Comparison of ENCODE assay signal across 1 cellular context in genomic region chr9:121322737-121323448, GRCh38.
TF ChIP-seq lines count a peak whose summit lies in the region.

No MANE protein-coding gene starts in this region.

TF ChIP-seq in HepG2, 621 proteins besides CTCF, POLR2A, EP300 and RAD21 (continued from another document):
- TF ChIP-seq, protein P1, sequence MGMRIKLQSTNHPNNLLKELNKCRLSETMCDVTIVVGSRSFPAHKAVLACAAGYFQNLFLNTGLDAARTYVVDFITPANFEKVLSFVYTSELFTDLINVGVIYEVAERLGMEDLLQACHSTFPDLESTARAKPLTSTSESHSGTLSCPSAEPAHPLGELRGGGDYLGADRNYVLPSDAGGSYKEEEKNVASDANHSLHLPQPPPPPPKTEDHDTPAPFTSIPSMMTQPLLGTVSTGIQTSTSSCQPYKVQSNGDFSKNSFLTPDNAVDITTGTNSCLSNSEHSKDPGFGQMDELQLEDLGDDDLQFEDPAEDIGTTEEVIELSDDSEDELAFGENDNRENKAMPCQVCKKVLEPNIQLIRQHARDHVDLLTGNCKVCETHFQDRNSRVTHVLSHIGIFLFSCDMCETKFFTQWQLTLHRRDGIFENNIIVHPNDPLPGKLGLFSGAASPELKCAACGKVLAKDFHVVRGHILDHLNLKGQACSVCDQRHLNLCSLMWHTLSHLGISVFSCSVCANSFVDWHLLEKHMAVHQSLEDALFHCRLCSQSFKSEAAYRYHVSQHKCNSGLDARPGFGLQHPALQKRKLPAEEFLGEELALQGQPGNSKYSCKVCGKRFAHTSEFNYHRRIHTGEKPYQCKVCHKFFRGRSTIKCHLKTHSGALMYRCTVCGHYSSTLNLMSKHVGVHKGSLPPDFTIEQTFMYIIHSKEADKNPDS (CRISPR knock-in tag; IDR thresholded peaks at IDR 0.05): no peak
- TF ChIP-seq GTF2F1 (IDR thresholded peaks at IDR 0.05; ENCODE audit: low read length): no peak
- peak; percentile 28; the same call in 1 of the 2 replicates for TF ChIP-seq ARID5B (CRISPR knock-in tag; IDR thresholded peaks at IDR 0.05)
- no peak for TF ChIP-seq ZNF263 (CRISPR knock-in tag; IDR thresholded peaks at IDR 0.05)
- TF ChIP-seq TP53 (CRISPR knock-in tag; conservative IDR thresholded peaks at IDR 0.05): 0 out of 2 replicates have a peak, but pooled peaks have one; percentile 29
- TF ChIP-seq ZFP91 (CRISPR knock-in tag; IDR thresholded peaks at IDR 0.05; ENCODE audit: borderline replicate concordance): 0 out of 2 replicates have a peak, but pooled peaks have one; percentile 16
- TF ChIP-seq ZNF224 (CRISPR knock-in tag; IDR thresholded peaks at IDR 0.05): no peak
- TF ChIP-seq NFIB (CRISPR knock-in tag; IDR thresholded peaks at IDR 0.05; ENCODE audit: borderline replicate concordance): no peak
- TF ChIP-seq ASH2L (IDR thresholded peaks at IDR 0.05; ENCODE audit: insufficient read length, low read depth, low read length): no peak
- TF ChIP-seq ZNF501 (CRISPR knock-in tag; IDR thresholded peaks at IDR 0.05): peak; percentile 67; the same call in 1 of the 2 replicates
- no peak for TF ChIP-seq ZNF12 (CRISPR knock-in tag; IDR thresholded peaks at IDR 0.05)
- TF ChIP-seq, protein P2, sequence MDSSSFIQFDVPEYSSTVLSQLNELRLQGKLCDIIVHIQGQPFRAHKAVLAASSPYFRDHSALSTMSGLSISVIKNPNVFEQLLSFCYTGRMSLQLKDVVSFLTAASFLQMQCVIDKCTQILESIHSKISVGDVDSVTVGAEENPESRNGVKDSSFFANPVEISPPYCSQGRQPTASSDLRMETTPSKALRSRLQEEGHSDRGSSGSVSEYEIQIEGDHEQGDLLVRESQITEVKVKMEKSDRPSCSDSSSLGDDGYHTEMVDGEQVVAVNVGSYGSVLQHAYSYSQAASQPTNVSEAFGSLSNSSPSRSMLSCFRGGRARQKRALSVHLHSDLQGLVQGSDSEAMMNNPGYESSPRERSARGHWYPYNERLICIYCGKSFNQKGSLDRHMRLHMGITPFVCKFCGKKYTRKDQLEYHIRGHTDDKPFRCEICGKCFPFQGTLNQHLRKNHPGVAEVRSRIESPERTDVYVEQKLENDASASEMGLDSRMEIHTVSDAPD (CRISPR knock-in tag; IDR thresholded peaks at IDR 0.05): no peak
- no peak for TF ChIP-seq ZNF569 (CRISPR knock-in tag; IDR thresholded peaks at IDR 0.05; ENCODE audit: borderline replicate concordance)
- TF ChIP-seq, protein P3, sequence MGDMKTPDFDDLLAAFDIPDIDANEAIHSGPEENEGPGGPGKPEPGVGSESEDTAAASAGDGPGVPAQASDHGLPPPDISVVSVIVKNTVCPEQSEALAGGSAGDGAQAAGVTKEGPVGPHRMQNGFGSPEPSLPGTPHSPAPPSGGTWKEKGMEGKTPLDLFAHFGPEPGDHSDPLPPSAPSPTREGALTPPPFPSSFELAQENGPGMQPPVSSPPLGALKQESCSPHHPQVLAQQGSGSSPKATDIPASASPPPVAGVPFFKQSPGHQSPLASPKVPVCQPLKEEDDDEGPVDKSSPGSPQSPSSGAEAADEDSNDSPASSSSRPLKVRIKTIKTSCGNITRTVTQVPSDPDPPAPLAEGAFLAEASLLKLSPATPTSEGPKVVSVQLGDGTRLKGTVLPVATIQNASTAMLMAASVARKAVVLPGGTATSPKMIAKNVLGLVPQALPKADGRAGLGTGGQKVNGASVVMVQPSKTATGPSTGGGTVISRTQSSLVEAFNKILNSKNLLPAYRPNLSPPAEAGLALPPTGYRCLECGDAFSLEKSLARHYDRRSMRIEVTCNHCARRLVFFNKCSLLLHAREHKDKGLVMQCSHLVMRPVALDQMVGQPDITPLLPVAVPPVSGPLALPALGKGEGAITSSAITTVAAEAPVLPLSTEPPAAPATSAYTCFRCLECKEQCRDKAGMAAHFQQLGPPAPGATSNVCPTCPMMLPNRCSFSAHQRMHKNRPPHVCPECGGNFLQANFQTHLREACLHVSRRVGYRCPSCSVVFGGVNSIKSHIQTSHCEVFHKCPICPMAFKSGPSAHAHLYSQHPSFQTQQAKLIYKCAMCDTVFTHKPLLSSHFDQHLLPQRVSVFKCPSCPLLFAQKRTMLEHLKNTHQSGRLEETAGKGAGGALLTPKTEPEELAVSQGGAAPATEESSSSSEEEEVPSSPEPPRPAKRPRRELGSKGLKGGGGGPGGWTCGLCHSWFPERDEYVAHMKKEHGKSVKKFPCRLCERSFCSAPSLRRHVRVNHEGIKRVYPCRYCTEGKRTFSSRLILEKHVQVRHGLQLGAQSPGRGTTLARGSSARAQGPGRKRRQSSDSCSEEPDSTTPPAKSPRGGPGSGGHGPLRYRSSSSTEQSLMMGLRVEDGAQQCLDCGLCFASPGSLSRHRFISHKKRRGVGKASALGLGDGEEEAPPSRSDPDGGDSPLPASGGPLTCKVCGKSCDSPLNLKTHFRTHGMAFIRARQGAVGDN (CRISPR knock-in tag; IDR thresholded peaks at IDR 0.05): peak; percentile 42; the same call in 1 of the 2 replicates
- TF ChIP-seq TSC22D2 (CRISPR knock-in tag; IDR thresholded peaks at IDR 0.05; ENCODE audit: borderline replicate concordance): no peak
- no peak for TF ChIP-seq ETV5 (CRISPR knock-in tag; IDR thresholded peaks at IDR 0.05; ENCODE audit: borderline replicate concordance)
- TF ChIP-seq, protein P4, sequence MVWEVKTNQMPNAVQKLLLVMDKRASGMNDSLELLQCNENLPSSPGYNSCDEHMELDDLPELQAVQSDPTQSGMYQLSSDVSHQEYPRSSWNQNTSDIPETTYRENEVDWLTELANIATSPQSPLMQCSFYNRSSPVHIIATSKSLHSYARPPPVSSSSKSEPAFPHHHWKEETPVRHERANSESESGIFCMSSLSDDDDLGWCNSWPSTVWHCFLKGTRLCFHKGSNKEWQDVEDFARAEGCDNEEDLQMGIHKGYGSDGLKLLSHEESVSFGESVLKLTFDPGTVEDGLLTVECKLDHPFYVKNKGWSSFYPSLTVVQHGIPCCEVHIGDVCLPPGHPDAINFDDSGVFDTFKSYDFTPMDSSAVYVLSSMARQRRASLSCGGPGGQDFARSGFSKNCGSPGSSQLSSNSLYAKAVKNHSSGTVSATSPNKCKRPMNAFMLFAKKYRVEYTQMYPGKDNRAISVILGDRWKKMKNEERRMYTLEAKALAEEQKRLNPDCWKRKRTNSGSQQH (CRISPR knock-in tag; IDR thresholded peaks at IDR 0.05; ENCODE audit: low read depth): no peak
- TF ChIP-seq ZNF773 (CRISPR knock-in tag; IDR thresholded peaks at IDR 0.05; ENCODE audit: borderline replicate concordance): no peak
- TF ChIP-seq, protein P5, sequence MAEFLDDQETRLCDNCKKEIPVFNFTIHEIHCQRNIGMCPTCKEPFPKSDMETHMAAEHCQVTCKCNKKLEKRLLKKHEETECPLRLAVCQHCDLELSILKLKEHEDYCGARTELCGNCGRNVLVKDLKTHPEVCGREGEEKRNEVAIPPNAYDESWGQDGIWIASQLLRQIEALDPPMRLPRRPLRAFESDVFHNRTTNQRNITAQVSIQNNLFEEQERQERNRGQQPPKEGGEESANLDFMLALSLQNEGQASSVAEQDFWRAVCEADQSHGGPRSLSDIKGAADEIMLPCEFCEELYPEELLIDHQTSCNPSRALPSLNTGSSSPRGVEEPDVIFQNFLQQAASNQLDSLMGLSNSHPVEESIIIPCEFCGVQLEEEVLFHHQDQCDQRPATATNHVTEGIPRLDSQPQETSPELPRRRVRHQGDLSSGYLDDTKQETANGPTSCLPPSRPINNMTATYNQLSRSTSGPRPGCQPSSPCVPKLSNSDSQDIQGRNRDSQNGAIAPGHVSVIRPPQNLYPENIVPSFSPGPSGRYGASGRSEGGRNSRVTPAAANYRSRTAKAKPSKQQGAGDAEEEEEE (CRISPR knock-in tag; IDR thresholded peaks at IDR 0.05; ENCODE audit: borderline replicate concordance): no peak
- no peak for TF ChIP-seq MED1 (CRISPR knock-in tag; IDR thresholded peaks at IDR 0.05)
- TF ChIP-seq ZNF580 (CRISPR knock-in tag; IDR thresholded peaks at IDR 0.05; ENCODE audit: borderline replicate concordance, low read depth): no peak
- peak; percentile 55 for TF ChIP-seq RARA (CRISPR knock-in tag; IDR thresholded peaks at IDR 0.05)
- TF ChIP-seq HDAC2 (CRISPR knock-in tag; IDR thresholded peaks at IDR 0.05): no peak
- TF ChIP-seq ZNF564 (CRISPR knock-in tag; IDR thresholded peaks at IDR 0.05): no peak
- no peak for TF ChIP-seq TEAD3 (CRISPR knock-in tag; optimal IDR thresholded peaks at IDR 0.05; ENCODE audit: borderline replicate concordance)
- peak; percentile 29; the same call in 1 of the 2 replicates for TF ChIP-seq CEBPG (CRISPR knock-in tag; IDR thresholded peaks at IDR 0.05)
- TF ChIP-seq MXD1 (CRISPR knock-in tag; IDR thresholded peaks at IDR 0.05): no peak
- TF ChIP-seq ARHGAP35 (CRISPR knock-in tag; IDR thresholded peaks at IDR 0.05; ENCODE audit: borderline replicate concordance): no peak
- no peak for TF ChIP-seq ATF1 (CRISPR knock-in tag; IDR thresholded peaks at IDR 0.05)
- TF ChIP-seq TMF1 (CRISPR knock-in tag; IDR thresholded peaks at IDR 0.05; ENCODE audit: low read depth): no peak
- no peak for TF ChIP-seq ZBTB3 (CRISPR knock-in tag; IDR thresholded peaks at IDR 0.05; ENCODE audit: borderline replicate concordance, low read depth)
TF ChIP-seq in HepG2: peak in this region for 19.
